In genomic region chr11:121467965-121468364, GRCh38 we compare ENCODE assay signal across 8 cellular contexts. TPM values are rescaled to one million over a fixed set of nuclear protein-coding genes. Genes with fewer than 3 reads are reported as not detected.
A peak's percentile ranks its signal among the peaks of the same experiment; 100 is the strongest.
DNase-seq lines count a peak whose midpoint lies in the region; ATAC-seq, FAIRE-seq and TF ChIP-seq lines count a peak whose summit lies in the region.

No MANE protein-coding gene starts in this region.

- POLR2A ChIA-PET in MCF 10A (lab: Yijun Ruan, JAX) = interaction anchor here (0.7 to 0.8 kb wide), 3 partner anchors 79 to 103 kb away, joined by 3 to 4 read pairs (median 4); no protein-coding TSS in a partner anchor

- no peaks in the 10 kb centered on the region for H3K27me3 Mint-ChIP-seq in T-helper 1 cell treated with Interleukin-12 subunit alpha and Interleukin-12 subunit beta and Interleukin-4 antibody, amounts not matched to agents 30 μg/mL and 1 μg/mL, for 36 hours (ENCODE audit: low read depth)
- no peaks in the 10 kb centered on the region for H3K27me3 Mint-ChIP-seq in MCF 10A (ENCODE audit: insufficient read depth, unreplicated experiment)

- H3K4me1 Mint-ChIP-seq in T-helper 1 cell treated with Interleukin-12 subunit alpha and Interleukin-12 subunit beta and Interleukin-4 antibody, amounts not matched to agents 30 μg/mL and 1 μg/mL, for 36 hours (ENCODE audit: low read depth) = peaks cover 76% of the 10 kb centered on the region
- H3K4me1 Mint-ChIP-seq in MCF 10A (ENCODE audit: insufficient read depth, unreplicated experiment) = peaks cover 43% of the 10 kb centered on the region

- H3K36me3 Mint-ChIP-seq in T-helper 1 cell treated with Interleukin-12 subunit alpha and Interleukin-12 subunit beta and Interleukin-4 antibody, amounts not matched to agents 30 μg/mL and 1 μg/mL, for 36 hours (ENCODE audit: low read depth) = peaks cover 37% of the 10 kb centered on the region
- no peaks in the 10 kb centered on the region for H3K36me3 Mint-ChIP-seq in MCF 10A (ENCODE audit: insufficient read depth, unreplicated experiment)

- peak overlapping the region; percentile 53 for H3K4me3 Mint-ChIP-seq in T-helper 1 cell treated with Interleukin-12 subunit alpha and Interleukin-12 subunit beta and Interleukin-4 antibody, amounts not matched to agents 30 μg/mL and 1 μg/mL, for 36 hours
- H3K4me3 Mint-ChIP-seq in MCF 10A (ENCODE audit: unreplicated experiment) = no peak overlapping the region

- DNase-seq in GM18507 (ENCODE audit: extremely low spot score, insufficient read length, low read depth) (peak; percentile 64), MCF 10A (ENCODE audit: unreplicated experiment) (no peak), kidney tubule cell (ENCODE audit: low spot score) (no peak), NK-92 (lab: John Stamatoyannopoulos, UW; ENCODE audit: unreplicated experiment) (no peak), COLO829 (ENCODE audit: low spot score) (no peak)
- peak; percentile 85 for DNase-seq in stimulated activated CD4-positive, alpha-beta T cell treated with anti-CD3 and anti-CD28 coated beads, Interleukin-2, amount 100 ng/mL, for 4 hours (ENCODE audit: low read depth)

- no TSS peak for BruUV-seq in MCF 10A (replicated peaks; lab: Mats Ljungman, UMichigan)

- CTCF ChIA-PET in MCF 10A (lab: Yijun Ruan, JAX) = interaction anchor here (0.6 to 3.1 kb wide), 9 partner anchors 11 to 647 kb away, joined by 3 to 14 read pairs (median 3); partner anchors contain the start of genes SORL1 and SORL1-AS1

- peak overlapping the region; percentile 68 for H3K27ac Mint-ChIP-seq in T-helper 1 cell treated with Interleukin-12 subunit alpha and Interleukin-12 subunit beta and Interleukin-4 antibody, amounts not matched to agents 30 μg/mL and 1 μg/mL, for 36 hours
- peak overlapping the region; percentile 72 for H3K27ac Mint-ChIP-seq in MCF 10A (ENCODE audit: low read depth, unreplicated experiment)

- no peaks in the 10 kb centered on the region for H3K9me3 Mint-ChIP-seq in T-helper 1 cell treated with Interleukin-12 subunit alpha and Interleukin-12 subunit beta and Interleukin-4 antibody, amounts not matched to agents 30 μg/mL and 1 μg/mL, for 36 hours
- no peaks in the 10 kb centered on the region for H3K9me3 Mint-ChIP-seq in MCF 10A (ENCODE audit: unreplicated experiment)

- FAIRE-seq in GM18507 (lab: Jason Lieb, UNC) = peak; percentile 98

- intact Hi-C loops in MCF 10A (cut with micrococcal nuclease) = no loop called here

- peak; percentile 49 for ATAC-seq in HG02610 (IDR thresholded peaks at IDR 0.05; ENCODE audit: unreplicated experiment)

- no peak for TF ChIP-seq CTCF in MCF 10A (IDR thresholded peaks at IDR 0.05; ENCODE audit: unreplicated experiment)

RNA-seq across cellular contexts. Expression of gene SORL1, which starts 15.9 kb away (rescaled TPM):
- 5.9 and 6.2 TPM in 2 replicates for total RNA-seq in MCF 10A (2022)

Comparison
In these comparisons a context has a peak if more than half of its experiments do, and no peak if none do; other contexts are left out.
1. DNase-seq: peak in GM18507 (single experiment) and stimulated activated CD4-positive, alpha-beta T cell treated with anti-CD3 and anti-CD28 coated beads, Interleukin-2, amount 100 ng/mL, for 4 hours (single experiment); none in MCF 10A (single experiment), kidney tubule cell (single experiment), NK-92 (single experiment) and COLO829 (single experiment).